Comparison of ENCODE assay signal across 24 cellular contexts in the genomic region with DNA sequence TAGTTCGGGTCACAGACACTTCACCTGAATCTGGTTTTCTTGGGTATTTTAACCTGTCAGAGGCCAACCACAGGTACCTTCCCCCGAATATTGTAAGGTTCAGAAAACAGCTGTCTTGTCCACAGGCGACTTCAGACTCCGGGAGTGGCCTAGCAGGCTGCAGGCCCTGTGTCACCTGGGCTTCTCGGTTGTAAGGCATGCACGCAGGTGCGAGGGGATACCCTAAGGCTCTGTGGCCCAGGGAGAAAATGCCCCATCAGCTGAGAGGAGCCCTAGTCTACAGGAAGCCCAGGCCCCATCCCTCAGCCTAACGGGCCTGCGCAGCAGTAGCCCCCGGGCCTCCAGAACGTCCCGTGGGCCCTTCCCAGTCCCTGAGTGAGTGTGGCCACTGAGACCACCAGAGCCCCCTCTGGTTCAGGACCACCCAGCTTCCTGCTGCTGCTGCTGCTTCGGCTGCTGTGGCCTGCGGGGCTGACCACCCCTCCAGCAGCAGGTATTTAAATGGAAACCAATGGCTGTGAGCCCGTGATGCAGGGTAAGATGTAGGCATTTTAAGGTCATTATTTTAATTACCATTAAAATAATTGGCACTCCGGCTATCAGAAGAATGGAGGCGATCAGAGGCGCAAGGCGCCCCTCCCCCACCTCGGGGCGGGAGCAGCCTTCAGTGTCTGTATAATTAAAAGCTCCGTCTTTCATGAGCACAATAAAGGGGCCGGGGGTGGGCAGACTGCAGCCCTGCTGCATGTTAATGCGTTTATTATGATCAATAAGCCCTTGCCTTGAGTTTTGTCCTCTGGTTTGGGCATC.
DNase-seq lines count a peak whose midpoint lies in the region; ATAC-seq, FAIRE-seq and TF ChIP-seq lines count a peak whose summit lies in the region.
"Had no signal": no experiment of that assay in that cellular context is flagged by ENCODE, and none has a peak within 500 bp of the region (broad histone marks: within the 10 kb centered on the region; RNA-seq: fewer than 3 reads in every experiment).

No MANE protein-coding gene starts in this region.

- H4K20me1 ChIP-seq in GM12878 (ENCODE audit: control insufficient read depth, insufficient read depth), result 0 out of 2 replicates have a peak, but pooled peaks cover 8% of the 10 kb centered on the region

- H2BK15ac ChIP-seq in neuronal stem cell (ENCODE audit: low read length), result no peak overlapping the region

- no peak overlapping the region for H2BK12ac ChIP-seq in neuronal stem cell (ENCODE audit: low read length)

- H3K36me3 ChIP-seq in GM12878 (ENCODE audit: control insufficient read depth in 2 of 2, insufficient read depth in 2 of 2, low read length in 1 of 2), result peaks cover 52 to 65% of the 10 kb centered on the region in 2 experiments
- H3K36me3 ChIP-seq in neuronal stem cell (replicated peaks in 1 of 2; ENCODE audit: control insufficient read depth in 2 of 2, insufficient read depth in 2 of 2, low read length in 2 of 2), result peaks cover 57 to 100% of the 10 kb centered on the region in 2 donors
- H3K36me3 ChIP-seq in stomach, result peaks cover 66 to 100% (median 100%) of the 10 kb centered on the region in 4 donors

- no peak overlapping the region for H2AK5ac ChIP-seq in neuronal stem cell (ENCODE audit: low read depth, low read length)

- no peak overlapping the region for H3K14ac ChIP-seq in neuronal stem cell (ENCODE audit: low read length)

- no TSS peak for BruUV-seq in GM12878 (replicated peaks; lab: Mats Ljungman, UMichigan)

- CTCF ChIA-PET in GM12878 (lab: Yijun Ruan, JAX), result interaction anchor here (1.2 kb wide), 1 partner anchor 223 kb away, joined by 4 read pairs; no protein-coding TSS in a partner anchor

- H3K4ac ChIP-seq in neuronal stem cell (ENCODE audit: low read length), result no peak overlapping the region

- POLR2A ChIA-PET in GM12878 (lab: Charles Lee), result no interaction called here

- no peaks in the 10 kb centered on the region for H3K9me3 ChIP-seq in GM12878 (replicated peaks; ENCODE audit: control insufficient read depth, insufficient read depth, low read length)
- no peaks in the 10 kb centered on the region for H3K9me3 ChIP-seq in neuronal stem cell (replicated peaks in 1 of 2; ENCODE audit: control insufficient read depth in 2 of 2, insufficient read depth in 1 of 2, low read depth in 1 of 2, low read length in 2 of 2)
- no peaks in the 10 kb centered on the region for H3K9me3 ChIP-seq in stomach
- H3K9me3 ChIP-seq: left ventricle myocardium inferior, psoas muscle, tibial artery had no signal

- H2AFZ ChIP-seq in GM12878 (ENCODE audit: control insufficient read depth, low read depth, low read length), result no peak overlapping the region
- H2AFZ ChIP-seq in neuronal stem cell (ENCODE audit: low read length), result no peak overlapping the region
- H2AFZ ChIP-seq: GM23248 had no signal

- in situ Hi-C loops in GM12878 (cut with MboI), result no loop called here

- SMC1A ChIA-PET in GM12878 (lab: Charles Lee; ENCODE audit: uncharacterized antibody, unreplicated experiment), result interaction anchor here (2.2 kb wide), 1 partner anchor 223 kb away, joined by 7 read pairs; no protein-coding TSS in a partner anchor

- no peaks in the 10 kb centered on the region for H3K79me2 ChIP-seq in GM12878 (ENCODE audit: control insufficient read depth, insufficient read depth, low read length)

- WGBS in GM12878 (ENCODE audit: insufficient coverage, insufficient replicate concordance, low lambda C conversion rate, missing lambda C conversion rate), result 90% methylated on average over 24 of the region's 24 CpGs
- WGBS in neuronal stem cell (ENCODE audit: extremely low coverage in 2 of 2, insufficient read length in 2 of 2, insufficient replicate concordance in 1 of 2), 2 donors, result no CpG with 5 or more reads among the region's 24 CpGs
- WGBS in stomach, 5 donors, result 91 to 94% (median 92%) methylated on average over 23 to 24 of the region's 24 CpGs

- no peak overlapping the region for H2BK5ac ChIP-seq in neuronal stem cell (ENCODE audit: low read length)

- H3K18ac ChIP-seq in neuronal stem cell (ENCODE audit: low read length), result peak overlapping the region; percentile 24

- FAIRE-seq in GM12878 (lab: Jason Lieb, UNC), result no peak

- no peaks in the 10 kb centered on the region for H3K4me1 ChIP-seq in GM12878 (ENCODE audit: control insufficient read depth, insufficient read depth, low read length)
- peaks cover 10 to 14% of the 10 kb centered on the region in 2 donors for H3K4me1 ChIP-seq in neuronal stem cell (ENCODE audit: control insufficient read depth in 2 of 2, insufficient read depth in 1 of 2, low read depth in 1 of 2, low read length in 2 of 2)
- H3K4me1 ChIP-seq in stomach, result peaks cover 0 to 8% (median 2%) of the 10 kb centered on the region in 4 donors
- H3K4me1 ChIP-seq: psoas muscle had no signal

- intact Hi-C loops in GM12878 (cut with micrococcal nuclease; ENCODE audit: unreplicated experiment) (loop anchor here (10.0 kb wide), 2 partner anchors 225 to 385 kb away; no protein-coding TSS in a partner anchor), stomach (cut with DNase I; ENCODE audit: low total_unique reads) (no loop called here)

- H3K4me3 ChIP-seq in GM12865 (ENCODE audit: low read depth, low read length) (no peak overlapping the region), GM12878 (no peak overlapping the region), neuronal stem cell (ENCODE audit: low read length in 2 of 2) (no peak overlapping the region), stomach (no peak overlapping the region)
- H3K4me3 ChIP-seq: GM23248, left ventricle myocardium inferior, psoas muscle, smooth muscle cell, tibial artery had no signal

- H2BK120ac ChIP-seq in neuronal stem cell (ENCODE audit: low read depth, low read length), result no peak overlapping the region

- H3K27me3 ChIP-seq in GM12878 (replicated peaks in 1 of 2; ENCODE audit: control insufficient read depth in 2 of 2, insufficient read depth in 2 of 2, low read length in 1 of 2), result no peaks in the 10 kb centered on the region
- no peaks in the 10 kb centered on the region for H3K27me3 ChIP-seq in neuronal stem cell (ENCODE audit: control insufficient read depth in 3 of 3, insufficient read depth in 3 of 3, low read depth in 1 of 3, low read length in 3 of 3)
- no peaks in the 10 kb centered on the region for H3K27me3 ChIP-seq in stomach
- H3K27me3 ChIP-seq: tibial artery had no signal

- H3K79me1 ChIP-seq in neuronal stem cell (ENCODE audit: low read depth, low read length), result peaks cover 11% of the 10 kb centered on the region

- H3K4me2 ChIP-seq in GM12878 (ENCODE audit: control insufficient read depth, insufficient read depth) (no peak overlapping the region), neuronal stem cell (ENCODE audit: insufficient read depth, low read length, poor library complexity, severe bottlenecking) (no peak overlapping the region)
- H3K4me2 ChIP-seq: smooth muscle cell had no signal

- no peak overlapping the region for H3K9ac ChIP-seq in GM12878 (ENCODE audit: control insufficient read depth, insufficient read depth, low read length)
- H3K9ac ChIP-seq in neuronal stem cell (ENCODE audit: low read depth, low read length, poor library complexity), result no peak overlapping the region
- H3K9ac ChIP-seq: GM23248 had no signal

- DNase-seq in NCI-H1417 (lab: John Stamatoyannopoulos, UW) (peak in 2 of 3 experiments; percentile 44 to 82), NCI-H1417 treated with DMSO at 0.1 percent for 48 hours (lab: John Stamatoyannopoulos, UW) (no peak), GM12865 (ENCODE audit: low read depth) (peak; percentile 5), GM12878 (ENCODE audit: low read depth, low spot score) (no peak), neuronal stem cell (ENCODE audit: low spot score) (no peak), stomach (no peak), omental fat pad (ENCODE audit: low spot score) (no peak)
- DNase-seq: activated CD8-positive, alpha-beta memory T cell treated with anti-CD3 and anti-CD28 coated beads, Interleukin-2, amount 50 U/mL, for 48 hours; activated gamma-delta T cell; anterior cingulate cortex; COR-L47; GM23248; left ventricle myocardium inferior; NCI-H1105 treated with DMSO at 0.1 percent for 48 hours; NCI-H2107; NCI-H510A; stimulated activated CD4-positive, alpha-beta T cell treated with anti-CD3 and anti-CD28 coated beads, Interleukin-4, amount 100 ng/mL, for 1 hour; stimulated activated naive CD8-positive, alpha-beta T cell treated with anti-CD3 and anti-CD28 coated beads, Interleukin-15, Interleukin-2, amounts not matched to agents 100 U/mL and 50 U/mL, for 24 hours had no signal

- H3K27ac ChIP-seq in GM12878 (ENCODE audit: control insufficient read depth, insufficient read depth) (no peak overlapping the region), neuronal stem cell (replicated peaks; ENCODE audit: low read length) (no peak overlapping the region), stomach (no peak overlapping the region)
- H3K27ac ChIP-seq: 22Rv1, epithelial cell of prostate, GM23248, left ventricle myocardium inferior, psoas muscle, tibial artery had no signal

- ATAC-seq in GM12878 (no peak), HG03342 (IDR thresholded peaks at IDR 0.05; ENCODE audit: unreplicated experiment) (no peak), omental fat pad (ENCODE audit: low FRiP score) (no peak)
- ATAC-seq: psoas muscle; stimulated activated naive CD8-positive, alpha-beta T cell treated with anti-CD3 and anti-CD28 coated beads, Interleukin-15, Interleukin-2, amounts not matched to agents 100 U/mL and 50 U/mL, for 24 hours had no signal

- no peak for TF ChIP-seq POLR2A in GM12878 (IDR thresholded peaks at IDR 0.05; ENCODE audit: low read depth, low read length)
- no peak for TF ChIP-seq POLR2A in stomach (IDR thresholded peaks at IDR 0.05)

- no peak overlapping the region for H4K91ac ChIP-seq in neuronal stem cell (ENCODE audit: low read depth, low read length, poor library complexity)

- H4K8ac ChIP-seq in neuronal stem cell (ENCODE audit: low read depth, low read length), result no peak overlapping the region

- TF ChIP-seq RAD21 in GM12878 (IDR thresholded peaks at IDR 0.05; ENCODE audit: insufficient read depth, low read depth, low read length), result no peak

- RAD21 ChIA-PET in GM12878 (lab: Charles Lee; ENCODE audit: unreplicated experiment), result no interaction called here

- peak overlapping the region; percentile 26 for H3K23ac ChIP-seq in neuronal stem cell (ENCODE audit: low read depth, low read length, poor library complexity)

- TF ChIP-seq EP300 in GM12878 (IDR thresholded peaks at IDR 0.05; ENCODE audit: borderline replicate concordance in 1 of 2, control insufficient read depth in 1 of 2, low read depth in 2 of 2, low read length in 2 of 2) (no peak), stomach (IDR thresholded peaks at IDR 0.05) (no peak)

- TF ChIP-seq CTCF in GM12865 (IDR thresholded peaks at IDR 0.05; ENCODE audit: insufficient read depth, low read depth, low read length, missing control alignments), result no peak
- no peak for TF ChIP-seq CTCF in GM12878 (IDR thresholded peaks at IDR 0.05 in 2 of 3, conservative IDR thresholded peaks at IDR 0.05 in 1 of 3; ENCODE audit: control insufficient read depth in 2 of 3, extremely low read depth in 1 of 3, insufficient read depth in 1 of 3, low read depth in 3 of 3, low read length in 3 of 3)
- TF ChIP-seq CTCF in stomach (IDR thresholded peaks at IDR 0.05), result no peak
- no peak for TF ChIP-seq CTCF in omental fat pad (IDR thresholded peaks at IDR 0.05)

Comparison
In these comparisons a context has a peak if more than half of its experiments do, and no peak if none do; other contexts are left out.
1. DNase-seq: peak in NCI-H1417 (2 of 3) and GM12865 (single experiment); none in NCI-H1417 treated with DMSO at 0.1 percent for 48 hours (single experiment), GM12878 (single experiment), neuronal stem cell (single experiment), stomach (single experiment) and omental fat pad (single experiment).